In the genomic region with DNA sequence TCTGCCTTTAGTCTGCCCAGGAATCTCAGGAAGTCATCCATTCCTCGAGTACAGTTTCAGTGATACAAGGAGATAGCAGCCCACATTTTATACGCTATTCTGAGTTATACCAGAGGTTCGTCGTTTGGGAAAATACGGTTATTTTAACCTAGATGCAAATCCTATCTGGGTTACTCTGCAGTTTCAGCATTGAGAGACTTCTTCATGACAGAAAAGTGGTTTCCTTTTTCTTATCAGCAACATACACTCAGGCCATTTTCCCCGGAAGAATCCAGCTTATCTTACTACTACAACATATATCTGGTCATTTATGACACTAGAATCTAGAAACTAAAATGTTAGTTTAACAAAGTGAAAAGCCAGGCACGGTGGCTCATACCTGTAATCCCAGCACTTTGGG, we compare ENCODE assay signal across 13 cellular contexts.
"Had no signal": no experiment of that assay in that cellular context is flagged by ENCODE, and none has a peak within 500 bp of the region (broad histone marks: within the 10 kb centered on the region; RNA-seq: fewer than 3 reads in every experiment).

No MANE protein-coding gene starts in this region.

- H3K36me3 Mint-ChIP-seq: activated CD4-positive, alpha-beta memory T cell treated with anti-CD3 and anti-CD28 coated beads for 36 hours; stimulated activated memory B cell treated with anti-CD40 and anti-IgM and Interleukin-4, amounts not matched to agents 10 μg/mL and 1 μg/mL and 100 μg/mL, for 72 hours had no signal

- H3K4me1 Mint-ChIP-seq: stimulated activated memory B cell treated with anti-CD40 and anti-IgM and Interleukin-4, amounts not matched to agents 10 μg/mL and 1 μg/mL and 100 μg/mL, for 72 hours had no signal

- H3K27me3 Mint-ChIP-seq: activated CD4-positive, alpha-beta memory T cell treated with anti-CD3 and anti-CD28 coated beads for 36 hours had no signal

- H3K36me3 ChIP-seq: esophagus squamous epithelium, ovary, sigmoid colon, thyroid gland had no signal

- H3K9me3 ChIP-seq: ovary, sigmoid colon, thyroid gland had no signal

- ATAC-seq: activated T-cell treated with anti-CD3 and anti-CD28 coated beads, Interleukin-2, amount 50 U/mL, for 4 hours; stimulated activated memory B cell treated with anti-CD40 and anti-IgM and Interleukin-4, amounts not matched to agents 10 μg/mL and 1 μg/mL and 100 μg/mL, for 72 hours had no signal

- H3K4me1 ChIP-seq: esophagus squamous epithelium, sigmoid colon had no signal

- DNase-seq: activated CD4-positive, alpha-beta memory T cell treated with anti-CD3 and anti-CD28 coated beads for 36 hours; activated CD4-positive, alpha-beta T cell treated with anti-CD3 and anti-CD28 coated beads for 1 hour; activated effector memory CD4-positive, alpha-beta T cell treated with Interleukin-2 at 50 U/mL for 16 hours; activated naive CD4-positive, alpha-beta T cell treated with anti-CD3 and anti-CD28 coated beads, Interleukin-2, amount 50 U/mL, for 16 hours; activated T-cell treated with anti-CD3 and anti-CD28 coated beads, Interleukin-2, amount 50 U/mL, for 4 hours; esophagus squamous epithelium; glutamatergic neuron; ovary; sigmoid colon; stimulated activated CD4-positive, alpha-beta T cell treated with anti-CD3 and anti-CD28 coated beads, Interleukin-12 subunit alpha, Interleukin-12 subunit beta, amount 100 ng/mL, for 4 hours; stimulated activated CD4-positive, alpha-beta T cell treated with anti-CD3 and anti-CD28 coated beads, Interleukin-2, amount 100 ng/mL, for 24 hours; thyroid gland had no signal

- H3K27ac Mint-ChIP-seq: activated CD4-positive, alpha-beta memory T cell treated with anti-CD3 and anti-CD28 coated beads for 36 hours; stimulated activated memory B cell treated with anti-CD40 and anti-IgM and Interleukin-4, amounts not matched to agents 10 μg/mL and 1 μg/mL and 100 μg/mL, for 72 hours had no signal

- H3K27ac ChIP-seq: esophagus squamous epithelium, ovary, sigmoid colon, thyroid gland had no signal

- H3K4me3 ChIP-seq: esophagus squamous epithelium, ovary, sigmoid colon, thyroid gland had no signal

- H3K27me3 ChIP-seq: esophagus squamous epithelium, ovary, sigmoid colon, thyroid gland had no signal

- H3K4me3 Mint-ChIP-seq: activated CD4-positive, alpha-beta memory T cell treated with anti-CD3 and anti-CD28 coated beads for 36 hours; activated T-cell treated with anti-CD3 and anti-CD28 coated beads, Interleukin-2, amount 50 U/mL, for 4 hours; stimulated activated memory B cell treated with anti-CD40 and anti-IgM and Interleukin-4, amounts not matched to agents 10 μg/mL and 1 μg/mL and 100 μg/mL, for 72 hours had no signal

- H3K9me3 Mint-ChIP-seq: activated T-cell treated with anti-CD3 and anti-CD28 coated beads, Interleukin-2, amount 50 U/mL, for 4 hours had no signal
